ENCODE assay signal across 8 cellular contexts in genomic region chr20:58086763-58087566, GRCh38.
A peak's percentile ranks its signal among the peaks of the same experiment; 100 is the strongest.
DNase-seq lines count a peak whose midpoint lies in the region; ATAC-seq, FAIRE-seq and TF ChIP-seq lines count a peak whose summit lies in the region.

No MANE protein-coding gene starts in this region.

- H3K4me1 Mint-ChIP-seq in brain, result peaks cover 4% of the 10 kb centered on the region
- no peaks in the 10 kb centered on the region for H3K4me1 Mint-ChIP-seq in activated T-helper 2 cell treated with anti-CD3 and anti-CD28 coated beads, Interferon-gamma antibody, Interleukin-2, Interleukin-4, amounts not matched to agents 10 μg/mL and 5 μg/mL and 100 μg/mL, durations not matched to agents 14 hours and 24 hours and 36 hours (ENCODE audit: low read depth)

- H3K27ac Mint-ChIP-seq in brain, result peak overlapping the region in 1 of 5 experiments; percentile 26
- no peak overlapping the region for H3K27ac Mint-ChIP-seq in activated T-helper 2 cell treated with anti-CD3 and anti-CD28 coated beads, Interferon-gamma antibody, Interleukin-2, Interleukin-4, amounts not matched to agents 10 μg/mL and 5 μg/mL and 100 μg/mL, durations not matched to agents 14 hours and 24 hours and 36 hours

- TF ChIP-seq CTCF in AG09309 (IDR thresholded peaks at IDR 0.05; ENCODE audit: control insufficient read depth, insufficient read depth, low read depth, low read length, missing control alignments) (peak; percentile 95), GM12874 (IDR thresholded peaks at IDR 0.05; ENCODE audit: insufficient read depth, low read depth, low read length) (peak; percentile 82), brain (conservative IDR thresholded peaks at IDR 0.05) (peak; percentile 66 to 85)

- no peak for ATAC-seq in GM18867 (IDR thresholded peaks at IDR 0.05; ENCODE audit: unreplicated experiment)

- peaks cover 9% of the 10 kb centered on the region for H3K27me3 Mint-ChIP-seq in brain
- H3K27me3 Mint-ChIP-seq in activated T-helper 2 cell treated with anti-CD3 and anti-CD28 coated beads, Interferon-gamma antibody, Interleukin-2, Interleukin-4, amounts not matched to agents 10 μg/mL and 5 μg/mL and 100 μg/mL, durations not matched to agents 14 hours and 24 hours and 36 hours (ENCODE audit: low read depth), result peaks cover 3% of the 10 kb centered on the region

- intact Hi-C loops in activated T-helper 2 cell treated with anti-CD3 and anti-CD28 coated beads, Interferon-gamma antibody, Interleukin-2, Interleukin-4, amounts not matched to agents 10 μg/mL and 5 μg/mL and 100 μg/mL, durations not matched to agents 14 hours and 24 hours and 36 hours (cut with micrococcal nuclease), result no loop called here

- H3K4me3 ChIP-seq in AG09309 (ENCODE audit: control insufficient read depth, low read depth, low read length), result no peak overlapping the region

- H3K9me3 Mint-ChIP-seq in brain, result peaks cover 3 to 8% (median 4%) of the 10 kb centered on the region in 5 experiments
- H3K9me3 Mint-ChIP-seq in activated T-helper 2 cell treated with anti-CD3 and anti-CD28 coated beads, Interferon-gamma antibody, Interleukin-2, Interleukin-4, amounts not matched to agents 10 μg/mL and 5 μg/mL and 100 μg/mL, durations not matched to agents 14 hours and 24 hours and 36 hours, result no peaks in the 10 kb centered on the region

- no peaks in the 10 kb centered on the region for H3K36me3 Mint-ChIP-seq in brain
- H3K36me3 Mint-ChIP-seq in activated T-helper 2 cell treated with anti-CD3 and anti-CD28 coated beads, Interferon-gamma antibody, Interleukin-2, Interleukin-4, amounts not matched to agents 10 μg/mL and 5 μg/mL and 100 μg/mL, durations not matched to agents 14 hours and 24 hours and 36 hours (ENCODE audit: low read depth), result no peaks in the 10 kb centered on the region

- no peak overlapping the region for H3K4me3 Mint-ChIP-seq in brain
- no peak overlapping the region for H3K4me3 Mint-ChIP-seq in activated T-helper 2 cell treated with anti-CD3 and anti-CD28 coated beads, Interferon-gamma antibody, Interleukin-2, Interleukin-4, amounts not matched to agents 10 μg/mL and 5 μg/mL and 100 μg/mL, durations not matched to agents 14 hours and 24 hours and 36 hours (ENCODE audit: low read depth)

- FAIRE-seq in urothelium cell line (lab: Jason Lieb, UNC), result peak; percentile 9

- DNase-seq in AG09309 (ENCODE audit: low read depth), result peak; percentile 21
- DNase-seq in NCI-H446 treated with DMSO at 0.1 percent for 48 hours (lab: John Stamatoyannopoulos, UW), result peak; percentile 9
- DNase-seq in kidney tubule cell (ENCODE audit: low spot score), result peak; percentile 83
- DNase-seq in urothelium cell line (ENCODE audit: low spot score), result peak; percentile 68
- DNase-seq in activated T-helper 2 cell treated with anti-CD3 and anti-CD28 coated beads, Interferon-gamma antibody, Interleukin-2, Interleukin-4, amounts not matched to agents 10 μg/mL and 5 μg/mL and 100 μg/mL, durations not matched to agents 14 hours and 24 hours and 36 hours (ENCODE audit: low spot score), result no peak
